ENCODE assay signal across 8 cellular contexts in the genomic region with DNA sequence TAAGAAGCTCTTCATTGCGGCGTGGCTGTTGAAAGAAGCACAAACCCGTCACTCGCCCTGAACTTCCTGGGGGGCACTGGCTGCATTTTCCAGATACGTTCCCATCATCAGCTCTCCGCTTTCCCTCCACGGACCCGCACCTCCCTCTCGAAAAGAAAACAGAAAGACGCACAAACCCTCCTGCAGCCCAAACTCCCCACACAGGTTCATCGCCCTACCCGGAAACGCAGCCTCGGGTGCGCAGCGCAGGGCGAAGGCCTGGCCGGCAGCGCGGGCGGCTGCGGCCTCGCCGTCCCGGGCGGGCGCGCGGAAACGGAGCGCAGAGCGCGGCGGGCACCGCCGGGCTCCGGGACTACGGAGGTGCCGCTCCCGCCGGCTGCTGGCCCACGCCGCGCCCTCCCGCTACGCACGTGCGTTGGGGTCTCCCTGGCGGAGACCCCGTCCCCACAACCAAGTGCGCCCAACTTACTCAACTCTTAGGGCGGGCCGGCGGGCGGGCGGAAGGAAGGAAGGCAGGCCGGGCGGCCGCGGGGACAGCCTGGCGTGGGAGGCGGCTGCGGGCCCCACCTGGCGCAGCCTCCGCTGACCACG. TPM values are rescaled to one million over a fixed set of nuclear protein-coding genes. Genes with fewer than 3 reads are reported as not detected.
A peak's percentile ranks its signal among the peaks of the same experiment; 100 is the strongest.
DNase-seq lines count a peak whose midpoint lies in the region; ATAC-seq lines count a peak whose summit lies in the region.

No MANE protein-coding gene starts in this region.

- H2AK5ac ChIP-seq in mesendoderm (ENCODE audit: low read length): no peak overlapping the region

- H3K4me3 ChIP-seq in mesendoderm (ENCODE audit: low read length): peak overlapping the region; percentile 79

- H3K4ac ChIP-seq in mesendoderm (ENCODE audit: low read depth, low read length): no peak overlapping the region

- no peaks in the 10 kb centered on the region for H3K4me1 ChIP-seq in ES-I3 (ENCODE audit: insufficient read depth, low read length)
- H3K4me1 ChIP-seq in mesendoderm (ENCODE audit: control insufficient read depth, low read depth, low read length): no peaks in the 10 kb centered on the region

- no peak overlapping the region for H4K5ac ChIP-seq in mesendoderm (ENCODE audit: low read length)

- no peaks in the 10 kb centered on the region for H3K9me3 ChIP-seq in ES-I3 (ENCODE audit: control insufficient read depth, insufficient read depth, low read length)

- no peaks in the 10 kb centered on the region for H3K36me3 ChIP-seq in ES-I3 (ENCODE audit: insufficient read depth, low read length)
- no peaks in the 10 kb centered on the region for H3K36me3 ChIP-seq in mesendoderm (ENCODE audit: control insufficient read depth, insufficient read depth, low read length)

- no CpG with 5 or more reads among the region's 66 CpGs for WGBS in mesendoderm (ENCODE audit: extremely low coverage, insufficient coverage, low lambda C conversion rate)

- H3K27me3 ChIP-seq in mesendoderm (ENCODE audit: insufficient read depth, low read length, poor library complexity): no peaks in the 10 kb centered on the region

- no peak overlapping the region for H2BK120ac ChIP-seq in mesendoderm (ENCODE audit: low read depth, low read length)

- H3K27ac ChIP-seq in mesendoderm (ENCODE audit: low read depth, low read length): no peak overlapping the region

- peak; percentile 28 for DNase-seq in HuH-7.5 (ENCODE audit: low spot score)
- peak; percentile 46 for DNase-seq in activated CD4-positive, alpha-beta T cell treated with anti-CD3 and anti-CD28 coated beads, Interleukin-2, amount 50 U/mL, for 1 hour
- DNase-seq in effector CD4-positive, alpha-beta T cell: peak; percentile 39
- peak; percentile 37 for DNase-seq in mesendoderm
- peak; percentile 44 for DNase-seq in stimulated activated naive CD4-positive, alpha-beta T cell treated with Interleukin-2 at 50 U/mL for 16 hours (lab: John Stamatoyannopoulos, UW)
- DNase-seq in NCI-H1436 (lab: John Stamatoyannopoulos, UW): no peak

- H2BK5ac ChIP-seq in mesendoderm (ENCODE audit: low read length): no peak overlapping the region

- peak; percentile 47 for ATAC-seq in GM21447 (IDR thresholded peaks at IDR 0.05; ENCODE audit: unreplicated experiment)

- H2BK15ac ChIP-seq in mesendoderm (replicated peaks; ENCODE audit: low read depth): no peak overlapping the region

- H3K79me2 ChIP-seq in mesendoderm (ENCODE audit: control insufficient read depth, insufficient read depth, low read length): no peaks in the 10 kb centered on the region

- peak overlapping the region; percentile 57 for H3K18ac ChIP-seq in mesendoderm (ENCODE audit: low read length)

- no peak overlapping the region for H4K8ac ChIP-seq in mesendoderm (ENCODE audit: low read depth, low read length)

- H3K9ac ChIP-seq in ES-I3 (ENCODE audit: low read depth, low read length) (peak overlapping the region; percentile 71), mesendoderm (ENCODE audit: low read length) (peak overlapping the region; percentile 79)

- H3K4me2 ChIP-seq in mesendoderm (ENCODE audit: low read length): peak overlapping the region; percentile 65

- peak overlapping the region; percentile 90 for H3K56ac ChIP-seq in mesendoderm (ENCODE audit: low read length)

- no peaks in the 10 kb centered on the region for H3K79me1 ChIP-seq in mesendoderm (ENCODE audit: low read length)

- H3K23ac ChIP-seq in mesendoderm (ENCODE audit: low read length): peak overlapping the region; percentile 45

RNA-seq across cellular contexts. Expression of a gene that starts 0.8 kb away (rescaled TPM):
- polyA plus RNA-seq in mesendoderm (2013, experiment 1 of 2): 7.3 TPM
- 7.9 TPM for polyA plus RNA-seq in mesendoderm (2013, experiment 2 of 2)
